ENCODE assay signal across 10 cellular contexts in genomic region chr10:81866753-81867152, GRCh38. TPM values are rescaled to one million over a fixed set of nuclear protein-coding genes. Genes with fewer than 3 reads are reported as not detected.
A peak's percentile ranks its signal among the peaks of the same experiment; 100 is the strongest.
DNase-seq lines count a peak whose midpoint lies in the region; ATAC-seq and TF ChIP-seq lines count a peak whose summit lies in the region.
"Had no signal": no experiment of that assay in that cellular context is flagged by ENCODE, and none has a peak within 500 bp of the region (broad histone marks: within the 10 kb centered on the region; RNA-seq: fewer than 3 reads in every experiment).

No MANE protein-coding gene starts in this region.

- H4K5ac ChIP-seq in H9 (ENCODE audit: insufficient read length, low read depth, low read length), result no peak overlapping the region

- H3K4me1 Mint-ChIP-seq in H9 (peaks cover 12 to 16% of the 10 kb centered on the region in 2 experiments), T-cell (no peaks in the 10 kb centered on the region)

- no peak overlapping the region for H4K8ac ChIP-seq in H9 (replicated peaks; ENCODE audit: insufficient read length, low read depth, low read length)

- H3K56ac ChIP-seq in H9 (ENCODE audit: insufficient read length, low read depth, low read length), result no peak overlapping the region

- ATAC-seq in GM19023 (IDR thresholded peaks at IDR 0.05; ENCODE audit: unreplicated experiment) (peak; percentile 96), HG02610 (IDR thresholded peaks at IDR 0.05; ENCODE audit: unreplicated experiment) (peak; percentile 84), HG03571 (IDR thresholded peaks at IDR 0.05; ENCODE audit: unreplicated experiment) (peak; percentile 97), mucosa of descending colon (peak; percentile 24), T-cell (replicated peaks in 1 of 4) (no peak)

- no peak overlapping the region for H2BK5ac ChIP-seq in H9 (ENCODE audit: insufficient read length, low read length)

- H2BK120ac ChIP-seq in H9 (ENCODE audit: low read depth, low read length, poor library complexity, severe bottlenecking), result no peak overlapping the region

- POLR2A ChIA-PET in T-cell (lab: Charles Lee), result no interaction called here

- H3K79me2 ChIP-seq in H9 (ENCODE audit: insufficient read depth, low read length), result no peaks in the 10 kb centered on the region

- H3K4me3 Mint-ChIP-seq in H9 (no peak overlapping the region), T-cell (no peak overlapping the region)
- H3K4me3 Mint-ChIP-seq: activated naive CD8-positive, alpha-beta T cell had no signal

- no peaks in the 10 kb centered on the region for H3K36me3 ChIP-seq in mucosa of descending colon (ENCODE audit: low read depth)
- H3K36me3 ChIP-seq: thyroid gland had no signal

- no peaks in the 10 kb centered on the region for H4K20me1 ChIP-seq in H9 (ENCODE audit: control insufficient read depth, insufficient read depth, insufficient read length)

- H3K36me3 Mint-ChIP-seq in H9 (ENCODE audit: insufficient read depth in 1 of 3, low read depth in 3 of 3) (peaks cover 0 to 7% (median 2%) of the 10 kb centered on the region in 3 experiments; a peak in 3 of 7 replicates), T-cell (no peaks in the 10 kb centered on the region)
- H3K36me3 Mint-ChIP-seq: activated naive CD8-positive, alpha-beta T cell had no signal

- H3K9me3 Mint-ChIP-seq in H9 (peaks cover 5 to 7% of the 10 kb centered on the region in 2 experiments; a peak in 4 of 5 replicates), T-cell (peaks cover 0 to 4% (median 3%) of the 10 kb centered on the region in 3 donors)

- no peak overlapping the region for H3K27ac ChIP-seq in H9 (ENCODE audit: insufficient read length, low read depth, low read length)
- H3K27ac ChIP-seq: thyroid gland had no signal

- H3K27me3 Mint-ChIP-seq in H9 (ENCODE audit: low read depth) (peaks cover 13% of the 10 kb centered on the region), T-cell (peaks cover 0 to 7% of the 10 kb centered on the region in 2 donors)

- H2BK20ac ChIP-seq in H9 (ENCODE audit: low read depth, low read length, poor library complexity, severe bottlenecking), result no peak overlapping the region

- H2BK12ac ChIP-seq in H9 (ENCODE audit: insufficient read length, low read depth, low read length), result no peak overlapping the region

- no peak overlapping the region for H3K4ac ChIP-seq in H9 (ENCODE audit: low read depth, low read length)

- no peaks in the 10 kb centered on the region for H3K9me3 ChIP-seq in mucosa of descending colon
- no peaks in the 10 kb centered on the region for H3K9me3 ChIP-seq in H9 (ENCODE audit: control insufficient read depth, low read depth, low read length)
- H3K9me3 ChIP-seq: thyroid gland had no signal

- no peak overlapping the region for H3K18ac ChIP-seq in H9 (ENCODE audit: insufficient read length, low read depth, low read length)

- H3K27ac Mint-ChIP-seq in H9 (peak overlapping the region in 1 of 3 experiments; percentile 88; a peak in 1 of 7 replicates), T-cell (no peak overlapping the region)
- H3K27ac Mint-ChIP-seq: activated naive CD8-positive, alpha-beta T cell had no signal

- no peak overlapping the region for H3K14ac ChIP-seq in H9 (ENCODE audit: insufficient read depth, low read length)

- intact Hi-C loops in mucosa of descending colon (cut with DNase I, micrococcal nuclease), result no loop called here

- DNase-seq in mucosa of descending colon (no peak), H9 (no peak), NCI-H82 (lab: John Stamatoyannopoulos, UW) (no peak), T-cell (no peak)
- DNase-seq in activated naive CD4-positive, alpha-beta T cell (lab: John Stamatoyannopoulos, UW), result no peak
- DNase-seq: thyroid gland had no signal

- H2AFZ ChIP-seq in H9 (ENCODE audit: low read length), result no peak overlapping the region

- no peak overlapping the region for H3T11ph ChIP-seq in H9 (ENCODE audit: low read length)

- H3K9ac ChIP-seq in H9 (ENCODE audit: extremely low read depth, insufficient read length, low read length), result no peak overlapping the region

- H3K4me1 ChIP-seq in mucosa of descending colon (ENCODE audit: low read depth) (no peaks in the 10 kb centered on the region), H9 (ENCODE audit: insufficient read depth, low read length) (no peaks in the 10 kb centered on the region)
- H3K4me1 ChIP-seq: thyroid gland had no signal

- H3K23me2 ChIP-seq in H9 (ENCODE audit: insufficient read length, low read depth, low read length, poor library complexity, severe bottlenecking), result no peaks in the 10 kb centered on the region

- H3K4me2 ChIP-seq in H9 (ENCODE audit: insufficient read depth, insufficient read length, low read length), result no peak overlapping the region

- no peak overlapping the region for H2AK5ac ChIP-seq in H9 (ENCODE audit: insufficient read length, low read length)

- CTCF ChIA-PET in T-cell (lab: Charles Lee), result no interaction called here

- no peak overlapping the region for H2BK15ac ChIP-seq in H9 (ENCODE audit: low read depth, low read length)

- H4K91ac ChIP-seq in H9 (ENCODE audit: insufficient read length, low read depth, low read length), result no peak overlapping the region

- H3K4me3 ChIP-seq in mucosa of descending colon, result no peak overlapping the region
- H3K4me3 ChIP-seq: thyroid gland had no signal

- H3K79me1 ChIP-seq in H9 (ENCODE audit: insufficient read depth, low read depth, low read length, poor library complexity, severe bottlenecking), result no peaks in the 10 kb centered on the region

- TF ChIP-seq CTCF in mucosa of descending colon (IDR thresholded peaks at IDR 0.05), result no peak
- TF ChIP-seq CTCF in H9 (conservative IDR thresholded peaks at IDR 0.05), result no peak

- H3K27me3 ChIP-seq in H9 (ENCODE audit: insufficient read depth, low read length), result no peaks in the 10 kb centered on the region
- H3K27me3 ChIP-seq: thyroid gland had no signal

- no peak overlapping the region for H3K23ac ChIP-seq in H9 (ENCODE audit: insufficient read length, low read depth, low read length)

RNA-seq across cellular contexts. Expression of gene NRG3, which starts 8.2 kb away (rescaled TPM):
- total RNA-seq in mucosa of descending colon (under 1 TPM; 0.12 to 0.73 (median 0.23) TPM), H9 (2021) (0.97 and 1.6 TPM in 2 replicates), T-cell (under 1 TPM in 1 of 5 donors, not detected in 4; 0.12 TPM)

Comparison
In these comparisons a context has a peak if more than half of its experiments do, and no peak if none do; other contexts are left out.
1. ATAC-seq: peak in GM19023 (single experiment), HG02610 (single experiment), HG03571 (single experiment) and mucosa of descending colon (single experiment); none in T-cell (0 of 4).